In genomic region chr13:30373727-30374126, GRCh38 we compare ENCODE assay signal across 12 cellular contexts. TPM values are rescaled to one million over a fixed set of nuclear protein-coding genes. Genes with fewer than 3 reads are reported as not detected.
A peak's percentile ranks its signal among the peaks of the same experiment; 100 is the strongest.
DNase-seq lines count a peak whose midpoint lies in the region; ATAC-seq lines count a peak whose summit lies in the region.
"Had no signal": no experiment of that assay in that cellular context is flagged by ENCODE, and none has a peak within 500 bp of the region (broad histone marks: within the 10 kb centered on the region; RNA-seq: fewer than 3 reads in every experiment).

No MANE protein-coding gene starts in this region.

- peak overlapping the region; percentile 59; the same call in 1 of the 2 replicates for H3K4me3 ChIP-seq in GM08714 (ENCODE audit: low read length)
- H3K4me3 ChIP-seq in right cardiac atrium (ENCODE audit: low read length): no peak overlapping the region
- H3K4me3 ChIP-seq: testis had no signal

- 80% methylated on average over 9 of the region's 9 CpGs for WGBS in right cardiac atrium

- DNase-seq in activated CD4-positive, alpha-beta T cell treated with anti-CD3 and anti-CD28 coated beads for 4 hours: peak; percentile 26 to 28
- peak; percentile 63 for DNase-seq in naive B cell
- no peak for DNase-seq in kidney glomerular epithelial cell (lab: John Stamatoyannopoulos, UW)
- DNase-seq in right cardiac atrium: no peak
- DNase-seq in HT-29 (ENCODE audit: low spot score): no peak
- no peak for DNase-seq in NCI-H748 treated with DMSO at 0.1 percent for 48 hours (lab: John Stamatoyannopoulos, UW)
- DNase-seq: NCI-H1105, testis had no signal

- peak overlapping the region; percentile 70 to 86 (median 74) for H3K4me3 Mint-ChIP-seq in naive B cell

- ATAC-seq in GM21737 (IDR thresholded peaks at IDR 0.05; ENCODE audit: unreplicated experiment): peak; percentile 19
- peak in 1 of 2 donors; percentile 20 for ATAC-seq in naive B cell (ENCODE audit: low read depth in 2 of 2)
- ATAC-seq in right cardiac atrium: no peak

- H3K27me3 Mint-ChIP-seq in naive B cell: no peaks in the 10 kb centered on the region

- H3K27ac Mint-ChIP-seq in naive B cell: peak overlapping the region; percentile 92 to 100 (median 98)
- H3K27ac Mint-ChIP-seq: progenitor cell of endocrine pancreas had no signal

- no peaks in the 10 kb centered on the region for H3K4me1 ChIP-seq in right cardiac atrium (ENCODE audit: control insufficient read depth, insufficient read depth, low read length)
- H3K4me1 ChIP-seq: testis had no signal

- no peaks in the 10 kb centered on the region for H3K27me3 ChIP-seq in right cardiac atrium (ENCODE audit: control insufficient read depth, insufficient read depth)
- H3K27me3 ChIP-seq: testis had no signal

- H3K9me3 Mint-ChIP-seq in naive B cell: no peaks in the 10 kb centered on the region

- no peaks in the 10 kb centered on the region for H3K9me3 ChIP-seq in right cardiac atrium (ENCODE audit: control insufficient read depth, low read length)
- H3K9me3 ChIP-seq: testis had no signal

- intact Hi-C loops in right cardiac atrium (cut with DNase I): no loop called here

- H3K4me1 Mint-ChIP-seq in naive B cell: peaks cover 79 to 88% (median 81%) of the 10 kb centered on the region in 3 donors

- H3K27ac ChIP-seq in right cardiac atrium (ENCODE audit: low read length): no peak overlapping the region
- H3K27ac ChIP-seq: testis had no signal

- peaks cover 0 to 5% of the 10 kb centered on the region in 2 donors for H3K36me3 Mint-ChIP-seq in naive B cell

RNA-seq across cellular contexts. Expression of gene UBE2L5, which starts 48.6 kb away (rescaled TPM):
- polyA plus RNA-seq in naive B cell (ENCODE audit: low read depth in 6 of 6): under 1 TPM in 2 of 6 donors, not detected in 4; 0.19 to 0.31 TPM
- total RNA-seq in right cardiac atrium: not detected
- not detected for polyA plus RNA-seq in right cardiac atrium
- not detected in 2 replicates for total RNA-seq in HT-29 (2014; rRNA removed; shearing (Covaris generic))
- total RNA-seq: cardiac septum, progenitor cell of endocrine pancreas had no signal

Comparison
In these comparisons a context has a peak if more than half of its experiments do, and no peak if none do; other contexts are left out.
1. DNase-seq: peak in activated CD4-positive, alpha-beta T cell treated with anti-CD3 and anti-CD28 coated beads for 4 hours (2 of 2) and naive B cell (single experiment); none in kidney glomerular epithelial cell (single experiment), right cardiac atrium (0 of 3), HT-29 (single experiment) and NCI-H748 treated with DMSO at 0.1 percent for 48 hours (single experiment).